8 cellular contexts compared by ENCODE assay signal in the genomic region with DNA sequence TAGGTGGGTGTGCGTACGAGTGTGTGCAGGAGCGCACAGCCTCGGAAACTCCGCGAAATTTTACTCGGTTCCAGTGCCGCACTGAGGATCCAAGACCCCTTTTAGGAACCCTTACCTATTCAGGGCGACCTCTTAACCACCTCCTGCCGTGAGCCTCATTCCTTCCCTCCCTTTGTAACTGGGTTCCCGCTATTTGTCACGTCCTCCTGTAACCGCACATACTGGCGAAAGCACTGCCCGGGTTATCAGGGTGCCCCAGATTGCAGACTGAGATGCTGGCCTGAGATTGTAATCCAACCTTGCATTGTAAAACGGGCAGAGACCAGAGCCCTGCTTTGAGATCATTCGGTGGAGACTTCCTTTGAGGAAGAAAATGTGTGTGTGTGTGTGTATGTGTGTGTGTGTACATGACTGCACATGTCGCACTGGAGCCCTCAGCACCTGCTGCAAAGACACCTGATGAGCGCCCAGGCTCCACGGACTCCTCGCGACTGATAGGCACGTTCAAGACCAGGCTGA.
DNase-seq lines count a peak whose midpoint lies in the region; ATAC-seq, FAIRE-seq and TF ChIP-seq lines count a peak whose summit lies in the region.

No MANE protein-coding gene starts in this region.

- H3K4me2 ChIP-seq in A549: peak overlapping the region; percentile 75

- H3K36me3 ChIP-seq in NT2/D1 (ENCODE audit: insufficient read depth, insufficient read length, low read length): peaks cover 4% of the 10 kb centered on the region
- H3K36me3 ChIP-seq in iPS DF 6.9 (ENCODE audit: control insufficient read depth, insufficient read depth, low read length): no peaks in the 10 kb centered on the region

- in situ Hi-C loops in GM13976 (cut with MboI; ENCODE audit: low sequenced_read_pairs, unreplicated experiment): no loop called here

- H3K27ac ChIP-seq in A549: peak overlapping the region; percentile 81 to 93
- H3K27ac ChIP-seq in adipose tissue (ENCODE audit: low read depth, low read length): peak overlapping the region; percentile 33
- H3K27ac ChIP-seq in iPS DF 6.9 (ENCODE audit: low read length): no peak overlapping the region

- no peak for TF ChIP-seq POLR2A in A549 (IDR thresholded peaks at IDR 0.05; ENCODE audit: low read length)

- H3K4me3 ChIP-seq in A549: peak overlapping the region; percentile 69
- H3K4me3 ChIP-seq in NT2/D1 (ENCODE audit: insufficient read length, low read depth): peak overlapping the region; percentile 74
- peak overlapping the region; percentile 57; the same call in 1 of the 2 replicates for H3K4me3 ChIP-seq in iPS DF 6.9 (ENCODE audit: low read length)
- H3K4me3 ChIP-seq in skeletal muscle cell (ENCODE audit: low read depth, low read length): peak overlapping the region; percentile 92

- H3K27me3 ChIP-seq in NT2/D1 (ENCODE audit: insufficient read depth, insufficient read length): no peaks in the 10 kb centered on the region
- no peaks in the 10 kb centered on the region for H3K27me3 ChIP-seq in iPS DF 6.9 (ENCODE audit: control insufficient read depth, insufficient read depth, low read length)

- TF ChIP-seq CTCF in A549 (IDR thresholded peaks at IDR 0.05) (no peak), GM13976 (IDR thresholded peaks at IDR 0.05; ENCODE audit: borderline replicate concordance, control extremely low read depth, extremely low read depth, insufficient read depth, missing control alignments) (no peak)

- H3K9ac ChIP-seq in NT2/D1 (ENCODE audit: insufficient read length, low read depth): peak overlapping the region; percentile 78

- H3K9me3 ChIP-seq in A549: peaks cover 16% of the 10 kb centered on the region; the same call in 1 of the 3 replicates
- H3K9me3 ChIP-seq in NT2/D1 (ENCODE audit: insufficient read depth, low read length): no peaks in the 10 kb centered on the region
- H3K9me3 ChIP-seq in iPS DF 6.9 (ENCODE audit: control insufficient read depth, insufficient read depth, low read length): no peaks in the 10 kb centered on the region

- no peak for TF ChIP-seq EP300 in A549 (IDR thresholded peaks at IDR 0.05)

- POLR2A ChIA-PET in A549 (lab: Yijun Ruan, JAX): interaction anchor here (0.5 to 2.2 kb wide), 9 partner anchors 19 to 281 kb away, joined by 4 to 17 read pairs (median 7); a partner anchor contains a TSS

- CTCF ChIA-PET in A549 (lab: Yijun Ruan, JAX): interaction anchor here (0.8 to 2.4 kb wide), 6 partner anchors 9 to 281 kb away, joined by 3 to 12 read pairs (median 4); a partner anchor contains a TSS

- H3K4me1 ChIP-seq in A549: peaks cover 45% of the 10 kb centered on the region
- no peaks in the 10 kb centered on the region for H3K4me1 ChIP-seq in NT2/D1 (ENCODE audit: insufficient read depth, insufficient read length)
- H3K4me1 ChIP-seq in iPS DF 6.9 (ENCODE audit: control insufficient read depth, insufficient read depth, low read length): peaks cover 1% of the 10 kb centered on the region; the same call in 1 of the 2 replicates

- ATAC-seq in A549: peak; percentile 38 to 39
- ATAC-seq in HG03025 (IDR thresholded peaks at IDR 0.05; ENCODE audit: low FRiP score, unreplicated experiment): peak; percentile 3

- 0 out of 5 replicates have a peak, but pooled peaks of 1 of the 2 experiments have one; percentile 2 for TF ChIP-seq RAD21 in A549 (conservative IDR thresholded peaks at IDR 0.05 in 1 of 2, IDR thresholded peaks at IDR 0.05 in 1 of 2)

- FAIRE-seq in A549 (lab: Jason Lieb, UNC): no peak

- 4% methylated on average over 23 of the region's 23 CpGs for WGBS in A549 (ENCODE audit: missing lambda C conversion rate)
- WGBS in adipose tissue, 3 donors: 1 to 7% (median 5%) methylated on average over 23 of the region's 23 CpGs
- no CpG with 5 or more reads among the region's 23 CpGs for WGBS in iPS DF 6.9 (ENCODE audit: insufficient coverage, insufficient read length)

- DNase-seq in A549 (ENCODE audit: low read depth in 1 of 2, low spot score in 1 of 2) (peak in 1 of 2 experiments; percentile 53), GM13976 (ENCODE audit: low spot score) (peak; percentile 21), NT2/D1 (ENCODE audit: low read depth, low spot score) (peak; percentile 15), iPS DF 6.9 (ENCODE audit: low read depth, low spot score) (peak; percentile 18), skeletal muscle cell (ENCODE audit: low read depth) (no peak), NCI-H226 (no peak)

TF ChIP-seq in A549, 52 proteins besides CTCF, POLR2A, EP300 and RAD21:
- TF ChIP-seq, protein P1, sequence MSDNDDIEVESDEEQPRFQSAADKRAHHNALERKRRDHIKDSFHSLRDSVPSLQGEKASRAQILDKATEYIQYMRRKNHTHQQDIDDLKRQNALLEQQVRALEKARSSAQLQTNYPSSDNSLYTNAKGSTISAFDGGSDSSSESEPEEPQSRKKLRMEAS (IDR thresholded peaks at IDR 0.05): peak; percentile 39; the same call in 1 of the 2 replicates
- TF ChIP-seq FOSL2 (IDR thresholded peaks at IDR 0.05) (no peak), FOSL2 (CRISPR knock-in tag; IDR thresholded peaks at IDR 0.05) (no peak), ZC3H11A (IDR thresholded peaks at IDR 0.05) (no peak), PHF8 (IDR thresholded peaks at IDR 0.05; ENCODE audit: borderline replicate concordance, low read depth) (0 out of 2 replicates have a peak, but pooled peaks have one; percentile 8), TP53 (CRISPR knock-in tag; IDR thresholded peaks at IDR 0.05) (no peak)
TF ChIP-seq in A549: peak in this region for 2.

Comparison
In these comparisons a context has a peak if more than half of its experiments do, and no peak if none do; other contexts are left out.
1. DNase-seq: peak in GM13976 (single experiment), NT2/D1 (single experiment) and iPS DF 6.9 (single experiment); none in skeletal muscle cell (single experiment) and NCI-H226 (single experiment).
2. Peak in every context shown above with its lines, with median percentiles within 50 percentile points of each other: H3K4me3 ChIP-seq.